ENCODE assay signal across 23 cellular contexts in the genomic region with DNA sequence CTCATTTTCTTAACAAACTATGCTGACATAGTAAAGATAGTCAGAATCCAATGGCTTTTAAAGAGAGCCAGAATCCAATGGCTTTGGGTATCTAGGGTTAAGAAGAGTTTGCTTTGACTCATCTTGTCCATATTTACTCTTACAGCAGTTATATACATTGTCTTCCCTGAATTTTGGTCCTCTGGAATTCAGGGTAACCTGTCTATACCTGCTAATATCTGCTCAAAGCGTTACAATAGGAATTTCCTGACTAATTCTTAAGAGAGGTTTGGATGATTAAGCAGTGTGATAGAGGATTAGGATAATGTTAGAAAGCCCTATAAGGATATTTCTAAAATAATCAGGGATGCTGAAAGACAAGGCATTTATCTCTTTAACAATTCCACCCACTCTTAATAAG. TPM values are rescaled to one million over a fixed set of nuclear protein-coding genes. Genes with fewer than 3 reads are reported as not detected.
"Had no signal": no experiment of that assay in that cellular context is flagged by ENCODE, and none has a peak within 500 bp of the region (broad histone marks: within the 10 kb centered on the region; RNA-seq: fewer than 3 reads in every experiment).

No MANE protein-coding gene starts in this region.

- H3K4me3 ChIP-seq: SJCRH30 had no signal

- H3K9me3 ChIP-seq: SJCRH30, SK-N-SH had no signal

- H3K4me1 ChIP-seq: SJCRH30 had no signal

- H3K4me2 ChIP-seq: SK-N-SH had no signal

- H3K36me3 ChIP-seq: SJCRH30 had no signal

- DNase-seq: activated CD4-positive, alpha-beta memory T cell treated with anti-CD3 and anti-CD28 coated beads for 36 hours; activated CD4-positive, alpha-beta T cell treated with anti-CD3 and anti-CD28 coated beads, Interleukin-2, amount 10 ng/mL, durations not matched to agents 7 days and 5 days; activated CD4-positive, CD25-positive, alpha-beta regulatory T cell; activated CD8-positive, alpha-beta memory T cell treated with anti-CD3 and anti-CD28 coated beads for 24 hours; activated gamma-delta T cell treated with Interleukin-2 at 50 U/mL for 16 hours; activated naive CD4-positive, alpha-beta T cell treated with anti-CD3 and anti-CD28 coated beads, Interleukin-2, amount 10 ng/mL, durations not matched to agents 7 days and 5 days; activated naive CD8-positive, alpha-beta T cell treated with anti-CD3 and anti-CD28 coated beads for 36 hours; activated T-cell treated with anti-CD3 and anti-CD28 coated beads for 4 hours; activated T-cell treated with anti-CD3 and anti-CD28 coated beads, Interleukin-2, amount 50 U/mL, for 48 hours; KG1; NCI-H1048; NCI-H1694; NCI-H2029; NCI-H2107; NCI-H2171 treated with DMSO at 0.1 percent for 48 hours; NCI-H510A treated with DMSO at 0.1 percent for 48 hours; Right ventricle myocardium superior; SJCRH30; SK-N-SH; T-helper 1 cell had no signal

- H3K27ac ChIP-seq: SJCRH30, VCaP had no signal

- H3K9ac ChIP-seq: SK-N-SH had no signal

RNA-seq across cellular contexts. Expression of a gene that starts 2.0 kb away (rescaled TPM):
- total RNA-seq: activated CD4-positive, alpha-beta memory T cell treated with anti-CD3 and anti-CD28 coated beads for 36 hours; activated CD4-positive, alpha-beta T cell treated with anti-CD3 and anti-CD28 coated beads, Interleukin-2, amount 10 ng/mL, durations not matched to agents 7 days and 5 days; activated naive CD8-positive, alpha-beta T cell treated with anti-CD3 and anti-CD28 coated beads for 36 hours; activated T-helper 2 cell treated with anti-CD3 and anti-CD28 coated beads, Interferon-gamma antibody, Interleukin-2, Interleukin-4, amounts not matched to agents 10 μg/mL and 5 μg/mL and 100 μg/mL, durations not matched to agents 14 hours and 24 hours and 36 hours; SJCRH30 had no signal
- polyA plus RNA-seq: adipose tissue had no signal
